19 cellular contexts compared by ENCODE assay signal in the genomic region with DNA sequence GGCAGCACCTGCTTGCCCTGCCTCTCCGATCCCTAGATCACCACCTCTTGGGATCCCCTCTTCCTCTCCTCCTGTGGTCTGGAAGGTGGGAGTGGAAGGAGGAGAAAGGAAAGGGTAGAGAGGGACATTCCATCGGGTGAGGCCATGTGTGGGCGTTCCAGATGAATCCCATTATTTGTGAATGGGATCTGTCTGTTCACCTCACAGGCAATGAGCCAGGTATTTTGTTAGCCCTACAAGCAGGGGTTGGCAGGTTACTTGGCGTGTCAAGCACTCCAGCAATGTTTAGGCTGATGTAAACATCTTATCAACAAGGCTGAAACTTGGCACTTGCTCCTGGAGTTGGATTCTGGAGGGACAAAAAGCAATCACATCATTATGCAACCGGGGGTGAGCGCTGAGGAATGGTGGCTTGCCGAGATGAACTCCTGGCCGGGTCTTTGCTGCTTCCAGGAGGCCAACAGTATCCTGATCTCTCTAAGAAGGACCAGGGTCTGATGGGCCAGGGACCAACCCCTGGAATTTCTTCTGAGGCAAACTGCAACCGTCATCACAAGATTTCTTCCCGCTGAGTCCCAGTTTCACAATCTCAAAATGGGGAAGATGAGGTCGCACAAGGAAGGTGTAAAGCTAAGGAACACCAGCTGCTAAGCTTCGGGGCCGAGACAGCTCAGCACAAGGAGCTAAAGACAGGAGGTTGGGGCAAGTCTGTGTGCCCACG. TPM values are rescaled to one million over a fixed set of nuclear protein-coding genes. Genes with fewer than 3 reads are reported as not detected.
DNase-seq lines count a peak whose midpoint lies in the region; ATAC-seq and TF ChIP-seq lines count a peak whose summit lies in the region.
"Had no signal": no experiment of that assay in that cellular context is flagged by ENCODE, and none has a peak within 500 bp of the region (broad histone marks: within the 10 kb centered on the region; RNA-seq: fewer than 3 reads in every experiment).

No MANE protein-coding gene starts in this region.

- H3K36me3 ChIP-seq in right atrium auricular region = no peaks in the 10 kb centered on the region
- no peaks in the 10 kb centered on the region for H3K36me3 ChIP-seq in thoracic aorta
- H3K36me3 ChIP-seq: cardiac muscle cell, heart left ventricle, Peyer's patch had no signal

- H3K27me3 Mint-ChIP-seq in activated CD8-positive, alpha-beta memory T cell treated with anti-CD3 and anti-CD28 coated beads, Interleukin-2, amount 10 ng/mL, durations not matched to agents 7 days and 5 days = peaks cover 31% of the 10 kb centered on the region

- H3K4me1 ChIP-seq in right atrium auricular region (peaks cover 0 to 20% of the 10 kb centered on the region in 2 donors), thoracic aorta (ENCODE audit: control insufficient read depth in 1 of 2, low read depth in 2 of 2) (peaks cover 0 to 10% of the 10 kb centered on the region in 2 donors)
- H3K4me1 ChIP-seq: Caco-2 had no signal

- peak overlapping the region; percentile 33 for H3K27ac Mint-ChIP-seq in activated CD8-positive, alpha-beta memory T cell treated with anti-CD3 and anti-CD28 coated beads, Interleukin-2, amount 10 ng/mL, durations not matched to agents 7 days and 5 days
- H3K27ac Mint-ChIP-seq: activated naive CD4-positive, alpha-beta T cell treated with anti-CD3 and anti-CD28 coated beads, Interleukin-2, amount 50 U/mL, for 24 hours; nephron progenitor cell; T-helper 1 cell treated with Interleukin-12 subunit alpha and Interleukin-12 subunit beta and Interleukin-4 antibody, amounts not matched to agents 30 μg/mL and 1 μg/mL, for 36 hours had no signal

- H3K9me3 ChIP-seq in right atrium auricular region = no peaks in the 10 kb centered on the region
- no peaks in the 10 kb centered on the region for H3K9me3 ChIP-seq in thoracic aorta
- H3K9me3 ChIP-seq: Caco-2, heart left ventricle, Peyer's patch had no signal

- no peak for DNase-seq in activated CD8-positive, alpha-beta memory T cell treated with anti-CD3 and anti-CD28 coated beads, Interleukin-2, amount 10 ng/mL, durations not matched to agents 7 days and 5 days
- DNase-seq in activated CD8-positive, alpha-beta memory T cell treated with anti-CD3 and anti-CD28 coated beads, Interleukin-2, amount 50 U/mL, for 4 hours = no peak
- peak; percentile 32 for DNase-seq in SW480 (ENCODE audit: low spot score)
- peak; percentile 63 for DNase-seq in right atrium auricular region (ENCODE audit: low spot score)
- DNase-seq in thoracic aorta (ENCODE audit: low spot score) = no peak
- no peak for DNase-seq in activated effector memory CD4-positive, alpha-beta T cell treated with anti-CD3 and anti-CD28 coated beads, Interleukin-2, amount 50 U/mL, for 16 hours
- DNase-seq: activated T-cell treated with anti-CD3 and anti-CD28 coated beads for 4 hours; Caco-2; NCI-H1092; nephron progenitor cell; Peyer's patch; stimulated activated CD4-positive, alpha-beta T cell treated with anti-CD3 and anti-CD28 coated beads, Interleukin-4, amount 100 ng/mL, for 4 hours had no signal

- no peak overlapping the region for H3K4me3 Mint-ChIP-seq in activated CD8-positive, alpha-beta memory T cell treated with anti-CD3 and anti-CD28 coated beads, Interleukin-2, amount 10 ng/mL, durations not matched to agents 7 days and 5 days
- H3K4me3 Mint-ChIP-seq: activated naive CD4-positive, alpha-beta T cell treated with anti-CD3 and anti-CD28 coated beads, Interleukin-2, amount 50 U/mL, for 24 hours; nephron progenitor cell; T-helper 1 cell treated with Interleukin-12 subunit alpha and Interleukin-12 subunit beta and Interleukin-4 antibody, amounts not matched to agents 30 μg/mL and 1 μg/mL, for 36 hours had no signal

- H3K27me3 ChIP-seq in right atrium auricular region = no peaks in the 10 kb centered on the region
- no peaks in the 10 kb centered on the region for H3K27me3 ChIP-seq in thoracic aorta (replicated peaks; ENCODE audit: insufficient read depth)
- H3K27me3 ChIP-seq: cardiac muscle cell, Peyer's patch had no signal

- CTCF ChIA-PET in activated CD8-positive, alpha-beta memory T cell treated with anti-CD3 and anti-CD28 coated beads, Interleukin-2, amount 10 ng/mL, durations not matched to agents 7 days and 5 days (lab: Charles Lee) = interaction anchor here (1.2 kb wide), 1 partner anchor 10 kb away, joined by 3 read pairs; no protein-coding TSS in a partner anchor

- no peaks in the 10 kb centered on the region for H3K36me3 Mint-ChIP-seq in activated CD8-positive, alpha-beta memory T cell treated with anti-CD3 and anti-CD28 coated beads, Interleukin-2, amount 10 ng/mL, durations not matched to agents 7 days and 5 days
- H3K36me3 Mint-ChIP-seq: activated naive CD4-positive, alpha-beta T cell treated with anti-CD3 and anti-CD28 coated beads, Interleukin-2, amount 50 U/mL, for 24 hours had no signal

- no peaks in the 10 kb centered on the region for H3K9me3 Mint-ChIP-seq in activated CD8-positive, alpha-beta memory T cell treated with anti-CD3 and anti-CD28 coated beads, Interleukin-2, amount 10 ng/mL, durations not matched to agents 7 days and 5 days (ENCODE audit: low read depth)
- H3K9me3 Mint-ChIP-seq: activated naive CD4-positive, alpha-beta T cell treated with anti-CD3 and anti-CD28 coated beads, Interleukin-2, amount 50 U/mL, for 24 hours; nephron progenitor cell; T-helper 1 cell treated with Interleukin-12 subunit alpha and Interleukin-12 subunit beta and Interleukin-4 antibody, amounts not matched to agents 30 μg/mL and 1 μg/mL, for 36 hours had no signal

- H3K27ac ChIP-seq in right atrium auricular region = no peak overlapping the region
- peak overlapping the region; percentile 11 to 34 for H3K27ac ChIP-seq in thoracic aorta
- H3K27ac ChIP-seq: cardiac muscle cell, Peyer's patch had no signal

- no peak for ATAC-seq in activated CD8-positive, alpha-beta memory T cell treated with anti-CD3 and anti-CD28 coated beads, Interleukin-2, amount 10 ng/mL, durations not matched to agents 7 days and 5 days
- ATAC-seq in thoracic aorta (ENCODE audit: insufficient number of reproducible peaks, low FRiP score, low read depth) = no peak
- no peak for ATAC-seq in GM21447 (IDR thresholded peaks at IDR 0.05; ENCODE audit: unreplicated experiment)
- ATAC-seq in GM21825 (IDR thresholded peaks at IDR 0.05; ENCODE audit: unreplicated experiment) = no peak
- ATAC-seq: activated CD4-positive, CD25-positive, alpha-beta regulatory T cell treated with anti-CD3 and anti-CD28 coated beads, Interleukin-2, amount 50 U/mL, for 24 hours had no signal

- no peak overlapping the region for H3K4me3 ChIP-seq in right atrium auricular region
- H3K4me3 ChIP-seq in thoracic aorta = no peak overlapping the region
- H3K4me3 ChIP-seq: cardiac muscle cell, heart left ventricle, Peyer's patch had no signal

- H3K4me1 Mint-ChIP-seq in activated CD8-positive, alpha-beta memory T cell treated with anti-CD3 and anti-CD28 coated beads, Interleukin-2, amount 10 ng/mL, durations not matched to agents 7 days and 5 days = no peaks in the 10 kb centered on the region
- H3K4me1 Mint-ChIP-seq: activated naive CD4-positive, alpha-beta T cell treated with anti-CD3 and anti-CD28 coated beads, Interleukin-2, amount 50 U/mL, for 24 hours had no signal

- TF ChIP-seq CTCF in right atrium auricular region (IDR thresholded peaks at IDR 0.05) (no peak), thoracic aorta (IDR thresholded peaks at IDR 0.05) (no peak)

RNA-seq across cellular contexts. Expression of gene ADAMTS8, which starts 7.8 kb away (rescaled TPM):
- not detected for total RNA-seq in activated CD8-positive, alpha-beta memory T cell treated with anti-CD3 and anti-CD28 coated beads, Interleukin-2, amount 10 ng/mL, durations not matched to agents 7 days and 5 days
- total RNA-seq in right atrium auricular region (1 to 10 TPM; 2.5 to 7.8 TPM), thoracic aorta (10 to 100 TPM in 1 of 2 donors, 1 to 10 TPM in 1; 5.3 to 17.6 TPM)
- total RNA-seq: Caco-2 had no signal

RNA-seq across cellular contexts. Expression of gene ADAMTS15, which starts 27.8 kb away (rescaled TPM):
- total RNA-seq in activated CD8-positive, alpha-beta memory T cell treated with anti-CD3 and anti-CD28 coated beads, Interleukin-2, amount 10 ng/mL, durations not matched to agents 7 days and 5 days = not detected
- 10 to 100 TPM; 17.5 to 21.2 TPM for total RNA-seq in right atrium auricular region
- 10 to 100 TPM; 10.8 to 14.1 TPM for total RNA-seq in thoracic aorta

Comparison
In these comparisons a context has a peak if more than half of its experiments do, and no peak if none do; other contexts are left out.
1. DNase-seq: peak in SW480 (single experiment) and right atrium auricular region (single experiment); none in activated CD8-positive, alpha-beta memory T cell treated with anti-CD3 and anti-CD28 coated beads, Interleukin-2, amount 10 ng/mL, durations not matched to agents 7 days and 5 days (single experiment), activated CD8-positive, alpha-beta memory T cell treated with anti-CD3 and anti-CD28 coated beads, Interleukin-2, amount 50 U/mL, for 4 hours (single experiment), thoracic aorta (single experiment) and activated effector memory CD4-positive, alpha-beta T cell treated with anti-CD3 and anti-CD28 coated beads, Interleukin-2, amount 50 U/mL, for 16 hours (single experiment).
2. H3K27ac ChIP-seq: peak in thoracic aorta (2 of 2); none in right atrium auricular region (0 of 2).
3. RNA of gene ADAMTS15, which starts 27.8 kb away (total RNA-seq): 17.5 to 21.2 TPM in right atrium auricular region and 10.8 to 14.1 TPM in thoracic aorta; not detected in activated CD8-positive, alpha-beta memory T cell treated with anti-CD3 and anti-CD28 coated beads, Interleukin-2, amount 10 ng/mL, durations not matched to agents 7 days and 5 days; every median in the first group is over 10 times any median in the second.